8 cellular contexts compared by ENCODE assay signal in genomic region chr6:144286503-144287393, GRCh38. TPM values are rescaled to one million over a fixed set of nuclear protein-coding genes. Genes with fewer than 3 reads are reported as not detected.
A peak's percentile ranks its signal among the peaks of the same experiment; 100 is the strongest.
DNase-seq lines count a peak whose midpoint lies in the region; ATAC-seq and TF ChIP-seq lines count a peak whose summit lies in the region.

No MANE protein-coding gene starts in this region.

- no peaks in the 10 kb centered on the region for H3K9me3 Mint-ChIP-seq in T-helper 2 cell treated with Interferon-gamma antibody and Interleukin-4, amounts not matched to agents 5 μg/mL and 100 μg/mL, for 36 hours
- no peaks in the 10 kb centered on the region for H3K9me3 Mint-ChIP-seq in endodermal cell

- H3K27ac ChIP-seq in AG04450 (ENCODE audit: low read depth, low read length) (peak overlapping the region; percentile 94), endodermal cell (ENCODE audit: low read depth, low read length) (peak overlapping the region; percentile 54), thoracic aorta (peak overlapping the region; percentile 92 to 95)

- WGBS in endodermal cell (ENCODE audit: insufficient coverage in 1 of 2, insufficient read length in 1 of 2), 2 experiments: 0% methylated on average over 22 to 53 of the region's 53 CpGs

- peaks cover 41% of the 10 kb centered on the region for H3K27me3 Mint-ChIP-seq in T-helper 2 cell treated with Interferon-gamma antibody and Interleukin-4, amounts not matched to agents 5 μg/mL and 100 μg/mL, for 36 hours (ENCODE audit: low read depth)
- H3K27me3 Mint-ChIP-seq in endodermal cell (ENCODE audit: insufficient read depth): peaks cover 7% of the 10 kb centered on the region

- H3K27ac Mint-ChIP-seq in T-helper 2 cell treated with Interferon-gamma antibody and Interleukin-4, amounts not matched to agents 5 μg/mL and 100 μg/mL, for 36 hours: no peak overlapping the region
- H3K27ac Mint-ChIP-seq in endodermal cell: peak overlapping the region; percentile 95

- peak overlapping the region; percentile 95 for H3K4me3 Mint-ChIP-seq in T-helper 2 cell treated with Interferon-gamma antibody and Interleukin-4, amounts not matched to agents 5 μg/mL and 100 μg/mL, for 36 hours
- H3K4me3 Mint-ChIP-seq in endodermal cell: peak overlapping the region; percentile 89

- peak; percentile 83 for DNase-seq in AG04450 (ENCODE audit: low read depth, low spot score)
- peak; percentile 45 for DNase-seq in H4 (ENCODE audit: low spot score)
- DNase-seq in T-helper 2 cell treated with Interferon-gamma antibody and Interleukin-4, amounts not matched to agents 5 μg/mL and 100 μg/mL, for 36 hours (ENCODE audit: low spot score): peak; percentile 13
- peak; percentile 94 for DNase-seq in endodermal cell
- peak; percentile 27 for DNase-seq in medulla oblongata (ENCODE audit: extremely low spot score)
- peak; percentile 21 for DNase-seq in thoracic aorta (ENCODE audit: low spot score)
- DNase-seq in NCI-H1694 treated with DMSO at 0.1 percent for 48 hours (lab: John Stamatoyannopoulos, UW): no peak
- DNase-seq in OCI-M2 (lab: John Stamatoyannopoulos, UW; ENCODE audit: unreplicated experiment): no peak

- H3K4me1 Mint-ChIP-seq in T-helper 2 cell treated with Interferon-gamma antibody and Interleukin-4, amounts not matched to agents 5 μg/mL and 100 μg/mL, for 36 hours (ENCODE audit: low read depth): peaks cover 17% of the 10 kb centered on the region
- H3K4me1 Mint-ChIP-seq in endodermal cell: peaks cover 11% of the 10 kb centered on the region

- H3K4me3 ChIP-seq in AG04450 (ENCODE audit: low read depth, low read length) (peak overlapping the region; percentile 83), endodermal cell (ENCODE audit: low read length) (peak overlapping the region; percentile 90), thoracic aorta (peak overlapping the region; percentile 83)

- ATAC-seq in thoracic aorta (ENCODE audit: insufficient number of reproducible peaks, low FRiP score, low read depth): no peak

- CTCF ChIA-PET in AG04450 (lab: Charles Lee): interaction anchor here (0.7 to 1.0 kb wide), 3 partner anchors 8 to 1347 kb away, joined by 3 to 7 read pairs (median 4); no protein-coding TSS in a partner anchor

- H3K36me3 Mint-ChIP-seq in T-helper 2 cell treated with Interferon-gamma antibody and Interleukin-4, amounts not matched to agents 5 μg/mL and 100 μg/mL, for 36 hours (ENCODE audit: low read depth): peaks cover 5% of the 10 kb centered on the region
- peaks cover 11% of the 10 kb centered on the region for H3K36me3 Mint-ChIP-seq in endodermal cell (ENCODE audit: low read depth)

- H3K4me1 ChIP-seq in endodermal cell (ENCODE audit: control insufficient read depth, insufficient read depth, low read length) (peaks cover 3% of the 10 kb centered on the region), thoracic aorta (ENCODE audit: control insufficient read depth in 1 of 2, low read depth in 2 of 2) (peaks cover 15 to 22% of the 10 kb centered on the region in 2 donors)

- TF ChIP-seq CTCF in AG04450 (IDR thresholded peaks at IDR 0.05; ENCODE audit: low read depth, low read length) (no peak), endodermal cell (conservative IDR thresholded peaks at IDR 0.05) (no peak), thoracic aorta (IDR thresholded peaks at IDR 0.05) (no peak)

- H3K9ac ChIP-seq in endodermal cell (ENCODE audit: extremely low read depth, low read length, poor library complexity, severe bottlenecking): peak overlapping the region; percentile 84

- POLR2A ChIA-PET in AG04450 (lab: Yijun Ruan, JAX): interaction anchor here (0.5 to 1.4 kb wide), 13 partner anchors 22 to 851 kb away, joined by 3 to 10 read pairs (median 4); no protein-coding TSS in a partner anchor

- H3K9me3 ChIP-seq in AG04450 (ENCODE audit: control insufficient read depth, insufficient read depth, low read length): peaks cover 6% of the 10 kb centered on the region
- H3K9me3 ChIP-seq in endodermal cell (ENCODE audit: control insufficient read depth, low read length): no peaks in the 10 kb centered on the region
- H3K9me3 ChIP-seq in thoracic aorta: no peaks in the 10 kb centered on the region

- H3K36me3 ChIP-seq in endodermal cell (ENCODE audit: control insufficient read depth, insufficient read depth, low read length) (peaks cover 12% of the 10 kb centered on the region), thoracic aorta (no peaks in the 10 kb centered on the region)

- H3K27me3 ChIP-seq in AG04450 (ENCODE audit: control insufficient read depth, insufficient read depth, low read length) (no peaks in the 10 kb centered on the region), endodermal cell (ENCODE audit: control insufficient read depth, insufficient read depth, low read length, poor library complexity, severe bottlenecking) (no peaks in the 10 kb centered on the region), thoracic aorta (replicated peaks; ENCODE audit: insufficient read depth) (no peaks in the 10 kb centered on the region)

RNA-seq across cellular contexts. Expression of gene UTRN, which starts 1.6 kb away (rescaled TPM):
- 32.1 and 34.0 TPM in 2 replicates for polyA plus RNA-seq in AG04450 (2011; rRNA removed)
- 59.4 and 94.0 TPM in 2 replicates for polyA minus RNA-seq in AG04450 (2011; rRNA and poly(A)+ RNA removed)
- 15.8 and 24.0 TPM in 2 replicates for total RNA-seq in H4 (2014; rRNA removed; shearing (Covaris generic))
- total RNA-seq in endodermal cell (10 to 100 TPM; 67.7 to 79.7 TPM), thoracic aorta (100 to 1,000 TPM; 163 to 243 TPM)
- polyA plus RNA-seq in endodermal cell (2013, experiment 1 of 2): 40.1 TPM
- 44.5 TPM for polyA plus RNA-seq in endodermal cell (2013, experiment 2 of 2)

Comparison
In these comparisons a context has a peak if more than half of its experiments do, and no peak if none do; other contexts are left out.
1. DNase-seq: peak in AG04450 (single experiment), H4 (single experiment), T-helper 2 cell treated with Interferon-gamma antibody and Interleukin-4, amounts not matched to agents 5 μg/mL and 100 μg/mL, for 36 hours (single experiment), endodermal cell (single experiment), medulla oblongata (single experiment) and thoracic aorta (single experiment); none in NCI-H1694 treated with DMSO at 0.1 percent for 48 hours (single experiment) and OCI-M2 (single experiment).
2. Peak in every context shown above with its lines, with median percentiles within 50 percentile points of each other: H3K27ac ChIP-seq and H3K4me3 ChIP-seq.